ENCODE assay signal across 11 cellular contexts in genomic region chr18:69257861-69258458, GRCh38.
A peak's percentile ranks its signal among the peaks of the same experiment; 100 is the strongest.
DNase-seq lines count a peak whose midpoint lies in the region; TF ChIP-seq lines count a peak whose summit lies in the region.
"Had no signal": no experiment of that assay in that cellular context is flagged by ENCODE, and none has a peak within 500 bp of the region (broad histone marks: within the 10 kb centered on the region; RNA-seq: fewer than 3 reads in every experiment).

No MANE protein-coding gene starts in this region.

- H3K4me1 ChIP-seq in fibroblast of lung (ENCODE audit: control insufficient read depth, extremely low read depth, insufficient read depth, low read length) (peaks cover 2% of the 10 kb centered on the region), smooth muscle cell (ENCODE audit: low read depth) (no peaks in the 10 kb centered on the region)
- H3K4me1 ChIP-seq: heart right ventricle had no signal

- H4K20me1 ChIP-seq in fibroblast of lung (ENCODE audit: control insufficient read depth, extremely low read depth, insufficient read depth, low read length), result no peaks in the 10 kb centered on the region
- H4K20me1 ChIP-seq in smooth muscle cell (ENCODE audit: low read depth), result no peaks in the 10 kb centered on the region

- H3K27ac ChIP-seq in RWPE1, result peak overlapping the region; percentile 23; the same call in 1 of the 2 replicates
- H3K27ac ChIP-seq in fibroblast of lung (ENCODE audit: insufficient read depth, low read length), result no peak overlapping the region
- H3K27ac ChIP-seq in smooth muscle cell (ENCODE audit: low read depth), result peak overlapping the region; percentile 28
- H3K27ac ChIP-seq: heart right ventricle had no signal

- no peak overlapping the region for H3K4me2 ChIP-seq in fibroblast of lung (ENCODE audit: extremely low read depth, insufficient read depth, low read length)
- peak overlapping the region; percentile 35 for H3K4me2 ChIP-seq in smooth muscle cell

- no peak overlapping the region for H3K4me3 ChIP-seq in fibroblast of lung (replicated peaks in 1 of 4; ENCODE audit: control extremely low read depth in 1 of 4, insufficient read depth in 1 of 4, low read depth in 3 of 4, low read length in 4 of 4)
- H3K4me3 ChIP-seq in smooth muscle cell, result no peak overlapping the region
- H3K4me3 ChIP-seq: heart right ventricle had no signal

- DNase-seq in SKM-1 treated with dmso at 0.1 percent for 144 hours (lab: John Stamatoyannopoulos, UW; ENCODE audit: unreplicated experiment) (peak; percentile 30), SKM-1 (lab: John Stamatoyannopoulos, UW; ENCODE audit: unreplicated experiment) (no peak), RWPE1 (ENCODE audit: low spot score) (peak; percentile 8), fibroblast of lung (ENCODE audit: low read depth in 2 of 2) (peak; percentile 87 to 91), smooth muscle cell (lab: John Stamatoyannopoulos, UW; ENCODE audit: unreplicated experiment) (no peak), D341Med (ENCODE audit: low spot score) (no peak), NCI-H510A (lab: John Stamatoyannopoulos, UW) (no peak), NCI-H2029 (lab: John Stamatoyannopoulos, UW) (no peak)
- DNase-seq: heart right ventricle, NCI-H1930, Right ventricle myocardium superior had no signal

- H3K79me2 ChIP-seq in fibroblast of lung (ENCODE audit: control insufficient read depth, insufficient read depth, low read length) (no peaks in the 10 kb centered on the region), smooth muscle cell (ENCODE audit: low read depth) (no peaks in the 10 kb centered on the region)

- H3K27me3 ChIP-seq in fibroblast of lung (ENCODE audit: control insufficient read depth, insufficient read depth, low read length), result no peaks in the 10 kb centered on the region
- no peaks in the 10 kb centered on the region for H3K27me3 ChIP-seq in smooth muscle cell (ENCODE audit: low read depth)
- H3K27me3 ChIP-seq: heart right ventricle had no signal

- H3F3A ChIP-seq in smooth muscle cell (ENCODE audit: low read depth), result no peaks in the 10 kb centered on the region

- CTCF ChIA-PET in RWPE1 (lab: Yijun Ruan, JAX), result no interaction called here

- WGBS in smooth muscle cell (ENCODE audit: low lambda C conversion rate), result 78% methylated on average over 7 of the region's 7 CpGs

- H3K36me3 ChIP-seq in fibroblast of lung (ENCODE audit: control insufficient read depth, insufficient read depth, low read length), result no peaks in the 10 kb centered on the region
- no peaks in the 10 kb centered on the region for H3K36me3 ChIP-seq in smooth muscle cell (ENCODE audit: low read depth)
- H3K36me3 ChIP-seq: heart right ventricle had no signal

- H3K9ac ChIP-seq in fibroblast of lung (ENCODE audit: insufficient read depth, low read length) (no peak overlapping the region), smooth muscle cell (ENCODE audit: low read depth) (no peak overlapping the region)

- H2AFZ ChIP-seq in fibroblast of lung (ENCODE audit: low read length), result no peak overlapping the region
- H2AFZ ChIP-seq in smooth muscle cell (ENCODE audit: low read depth), result peak overlapping the region; percentile 39

- TF ChIP-seq CTCF in RWPE1 (conservative IDR thresholded peaks at IDR 0.05; ENCODE audit: low read depth) (no peak), fibroblast of lung (conservative IDR thresholded peaks at IDR 0.05 in 1 of 2, IDR thresholded peaks at IDR 0.05 in 1 of 2; ENCODE audit: low read depth in 1 of 2, low read length in 2 of 2) (no peak), smooth muscle cell (IDR thresholded peaks at IDR 0.05; ENCODE audit: borderline replicate concordance, insufficient read depth, poor library complexity, severe bottlenecking) (no peak)

- POLR2A ChIA-PET in RWPE1 (lab: Yijun Ruan, JAX; ENCODE audit: low non-redundant PET), result no interaction called here

- H3K9me3 ChIP-seq in fibroblast of lung (ENCODE audit: control insufficient read depth, insufficient read depth, low read depth, low read length) (no peaks in the 10 kb centered on the region), smooth muscle cell (replicated peaks; ENCODE audit: low read depth) (no peaks in the 10 kb centered on the region)
- H3K9me3 ChIP-seq: heart right ventricle had no signal

Comparison
In these comparisons a context has a peak if more than half of its experiments do, and no peak if none do; other contexts are left out.
1. DNase-seq: peak in SKM-1 treated with dmso at 0.1 percent for 144 hours (single experiment), RWPE1 (single experiment) and fibroblast of lung (2 of 2); none in SKM-1 (single experiment), smooth muscle cell (single experiment), D341Med (single experiment), NCI-H510A (single experiment) and NCI-H2029 (single experiment).